ENCODE assay signal across 8 cellular contexts in genomic region chr13:46455924-46456323, GRCh38.
DNase-seq lines count a peak whose midpoint lies in the region; ATAC-seq and TF ChIP-seq lines count a peak whose summit lies in the region.
"Not testable (repeated sequence)": the region's sequence is repeated elsewhere in the genome, so short reads cannot be mapped to it uniquely, and the experiment has no call there.

No MANE protein-coding gene starts in this region.

- not testable (repeated sequence) for H3K4me3 Mint-ChIP-seq in progenitor cell of endocrine pancreas (ENCODE audit: low read depth)

- not testable (repeated sequence) for H3F3A ChIP-seq in PC-3 (ENCODE audit: low read length, unreplicated experiment)

- not testable (repeated sequence) for H3K4me2 ChIP-seq in PC-3 (ENCODE audit: low read length)

- H3K4me1 ChIP-seq in BE2C; PC-3 (ENCODE audit: insufficient read depth, low read length): not testable (repeated sequence)

- intact Hi-C loops in PC-3 (cut with micrococcal nuclease); Right ventricle myocardium superior (cut with DNase I): not testable (repeated sequence)

- H3K9me2 ChIP-seq in PC-3 (replicated peaks; ENCODE audit: low read length) = not testable (repeated sequence)

- H3K27me3 Mint-ChIP-seq in progenitor cell of endocrine pancreas = not testable (repeated sequence)

- ATAC-seq in GM18508 (IDR thresholded peaks at IDR 0.05; ENCODE audit: insufficient read depth, unreplicated experiment) (peak; percentile 61), HG02623 (IDR thresholded peaks at IDR 0.05; ENCODE audit: unreplicated experiment) (peak; percentile 95), PC-3 (peak; percentile 99), Right ventricle myocardium superior (ENCODE audit: poor library complexity) (peak; percentile 46)

- H3K27me3 ChIP-seq in BE2C; PC-3 (ENCODE audit: low read length): not testable (repeated sequence)

- not testable (repeated sequence) for H3K9ac ChIP-seq in PC-3 (ENCODE audit: low read length)

- not testable (repeated sequence) for H3K4me1 Mint-ChIP-seq in progenitor cell of endocrine pancreas (ENCODE audit: low read depth)

- peak; percentile 31 for TF ChIP-seq CTCF in BE2C (IDR thresholded peaks at IDR 0.05; ENCODE audit: low read depth, low read length)
- peak; percentile 39 for TF ChIP-seq CTCF in PC-3 (conservative IDR thresholded peaks at IDR 0.05; ENCODE audit: low read depth, low read length)
- peak; percentile 21 for TF ChIP-seq CTCF in progenitor cell of endocrine pancreas (IDR thresholded peaks at IDR 0.05; ENCODE audit: unreplicated experiment)

- not testable (repeated sequence) for H3K4me3 ChIP-seq in BE2C (ENCODE audit: low read depth, low read length); PC-3 (ENCODE audit: low read length)

- peak overlapping the region; percentile 38 for H3K27ac ChIP-seq in KOPT-K1 (ENCODE audit: low read depth, low read length, poor library complexity, severe bottlenecking)
- H3K27ac ChIP-seq in PC-3 (ENCODE audit: low read length) = not testable (repeated sequence)

- not testable (repeated sequence) for H2AFZ ChIP-seq in PC-3 (ENCODE audit: low read length)

- H3K27ac Mint-ChIP-seq in progenitor cell of endocrine pancreas = not testable (repeated sequence)

- H3K79me2 ChIP-seq in PC-3 (ENCODE audit: low read length) = not testable (repeated sequence)

- H4K20me1 ChIP-seq in PC-3 (ENCODE audit: low read length) = not testable (repeated sequence)

- H3K36me3 ChIP-seq in BE2C; KOPT-K1 (ENCODE audit: insufficient read depth, low read length); PC-3 (ENCODE audit: low read depth, low read length): not testable (repeated sequence)

- CTCF ChIA-PET in PC-3 (lab: Charles Lee) = not testable (repeated sequence)

- H3K9me3 ChIP-seq in BE2C; KOPT-K1 (ENCODE audit: insufficient read depth, low read length, poor library complexity, severe bottlenecking); PC-3 (ENCODE audit: low read length): not testable (repeated sequence)

- POLR2A ChIA-PET in PC-3 (lab: Charles Lee; ENCODE audit: unreplicated experiment) = not testable (repeated sequence)

- H3K36me3 Mint-ChIP-seq in progenitor cell of endocrine pancreas (ENCODE audit: insufficient read depth) = not testable (repeated sequence)

- not testable (repeated sequence) for BruUV-seq in PC-3 (replicated peaks; lab: Mats Ljungman, UMichigan)

- H3K9me3 Mint-ChIP-seq in progenitor cell of endocrine pancreas (ENCODE audit: low read depth) = not testable (repeated sequence)

- peak; percentile 28 for DNase-seq in BE2C
- DNase-seq in PC-3 = peak; percentile 51
- peak; percentile 28 for DNase-seq in amniotic stem cell (lab: John Stamatoyannopoulos, UW)
- DNase-seq in Right ventricle myocardium superior; progenitor cell of endocrine pancreas (ENCODE audit: low spot score, unreplicated experiment): not testable (repeated sequence)

Comparison
In these comparisons a context has a peak if more than half of its experiments do, and no peak if none do; other contexts are left out.
1. ATAC-seq: peak in every context shown above with its lines; median percentile 99 in PC-3; 95 in HG02623; 61 in GM18508; 46 in Right ventricle myocardium superior.